Comparison of ENCODE assay signal across 23 cellular contexts in the genomic region with DNA sequence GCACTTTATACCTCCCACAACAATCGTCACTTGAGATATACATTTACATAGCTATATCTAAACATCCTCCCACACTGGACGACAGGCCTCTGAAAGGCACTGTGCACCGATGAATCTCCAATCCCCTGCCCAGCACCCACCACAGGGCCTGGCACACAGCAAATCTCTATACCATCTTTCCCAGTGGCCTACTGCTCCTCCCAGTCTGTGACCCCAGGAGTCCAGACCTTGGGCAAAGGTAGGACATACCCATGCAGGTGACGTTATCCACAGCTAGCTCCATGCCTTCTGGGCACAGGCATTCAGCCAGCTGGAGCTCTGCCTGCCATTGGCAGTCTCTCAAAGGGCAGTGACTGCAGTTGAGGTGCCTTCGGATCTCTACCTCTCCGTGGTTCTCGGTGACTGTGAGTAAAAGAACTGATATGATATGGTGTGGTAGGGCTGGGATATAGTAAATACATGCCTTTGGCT. TPM values are rescaled to one million over a fixed set of nuclear protein-coding genes. Genes with fewer than 3 reads are reported as not detected.
DNase-seq lines count a peak whose midpoint lies in the region; ATAC-seq and TF ChIP-seq lines count a peak whose summit lies in the region.
"Had no signal": no experiment of that assay in that cellular context is flagged by ENCODE, and none has a peak within 500 bp of the region (broad histone marks: within the 10 kb centered on the region; RNA-seq: fewer than 3 reads in every experiment).

No MANE protein-coding gene starts in this region.

- ATAC-seq in HG03095 (IDR thresholded peaks at IDR 0.05; ENCODE audit: unreplicated experiment), result no peak
- ATAC-seq in naive thymus-derived CD8-positive, alpha-beta T cell, result no peak
- ATAC-seq: gastrocnemius medialis; GM23338; stimulated activated memory B cell treated with anti-CD40 and anti-IgM and Interleukin-4, amounts not matched to agents 10 μg/mL and 1 μg/mL and 100 μg/mL, for 72 hours had no signal

- peaks cover 7 to 29% (median 15%) of the 10 kb centered on the region in 5 donors for H3K27me3 Mint-ChIP-seq in naive thymus-derived CD8-positive, alpha-beta T cell

- H3K36me3 Mint-ChIP-seq in naive thymus-derived CD8-positive, alpha-beta T cell, result no peaks in the 10 kb centered on the region
- H3K36me3 Mint-ChIP-seq: activated naive CD8-positive, alpha-beta T cell treated with anti-CD3 and anti-CD28 coated beads for 36 hours; brain; CD8-positive, alpha-beta memory T cell; stimulated activated memory B cell treated with anti-CD40 and anti-IgM and Interleukin-4, amounts not matched to agents 10 μg/mL and 1 μg/mL and 100 μg/mL, for 72 hours had no signal

- CTCF ChIA-PET in PC-9 (lab: Charles Lee), result interaction anchor here (0.6 kb wide), 1 partner anchor 322 kb away, joined by 6 read pairs; no protein-coding TSS in a partner anchor

- no peak overlapping the region for H3K4me2 ChIP-seq in PC-9
- H3K4me2 ChIP-seq: GM23338 had no signal

- H3K79me2 ChIP-seq in PC-9 (ENCODE audit: low read depth), result no peaks in the 10 kb centered on the region

- peak; percentile 38 for DNase-seq in HT-29 (ENCODE audit: low spot score)
- DNase-seq in PC-9, result peak; percentile 72 to 92
- DNase-seq in epithelial cell of esophagus (ENCODE audit: low read depth), result peak; percentile 73
- peak; percentile 90 for DNase-seq in mucosa of gallbladder (ENCODE audit: low spot score)
- no peak for DNase-seq in NCI-H1092 (lab: John Stamatoyannopoulos, UW)
- no peak for DNase-seq in activated CD8-positive, alpha-beta memory T cell treated with anti-CD3 and anti-CD28 coated beads, Interleukin-2, amount 50 U/mL, for 48 hours
- DNase-seq in naive thymus-derived CD8-positive, alpha-beta T cell, result no peak
- DNase-seq: activated CD4-positive, CD25-positive, alpha-beta regulatory T cell treated with anti-CD3 and anti-CD28 coated beads, Interleukin-2, amount 50 U/mL, for 72 hours; activated naive CD8-positive, alpha-beta T cell treated with anti-CD3 and anti-CD28 coated beads for 36 hours; CD8-positive, alpha-beta memory T cell; dermis blood vessel endothelial cell; erythroblast; gastrocnemius medialis; left cardiac atrium; NCI-H1436 treated with DMSO at 0.1 percent for 48 hours; NCI-H2171 treated with DMSO at 0.1 percent for 48 hours; sigmoid colon had no signal

- intact Hi-C loops in PC-9 (cut with micrococcal nuclease; ENCODE audit: unreplicated experiment), result loop anchor here (1.0 kb wide), 1 partner anchor 15 kb away; a partner anchor contains a TSS

- BruUV-seq in PC-9 (replicated peaks; lab: Mats Ljungman, UMichigan), result no TSS peak

- TF ChIP-seq CTCF in PC-9 (conservative IDR thresholded peaks at IDR 0.05), result no peak
- TF ChIP-seq CTCF in epithelial cell of esophagus (IDR thresholded peaks at IDR 0.05; ENCODE audit: insufficient read depth, low read depth, low read length, missing control alignments), result no peak

- no peak overlapping the region for H3K4me3 ChIP-seq in PC-9
- H3K4me3 ChIP-seq in epithelial cell of esophagus (ENCODE audit: low read length), result no peak overlapping the region
- H3K4me3 ChIP-seq: gastrocnemius medialis, GM23338, sigmoid colon, tibial nerve had no signal

- H3K9me3 Mint-ChIP-seq in naive thymus-derived CD8-positive, alpha-beta T cell, result no peaks in the 10 kb centered on the region
- H3K9me3 Mint-ChIP-seq: activated naive CD8-positive, alpha-beta T cell treated with anti-CD3 and anti-CD28 coated beads for 36 hours; activated T-helper 1 cell treated with anti-CD3 and anti-CD28 coated beads, Interleukin-12 subunit alpha, Interleukin-12 subunit beta, Interleukin-2, Interleukin-4 antibody, amounts not matched to agents 30 ng/mL and 10 ng/mL and 1 ng/mL, durations not matched to agents 14 hours and 24 hours and 36 hours; CD8-positive, alpha-beta memory T cell; GM23338; stimulated activated memory B cell treated with anti-CD40 and anti-IgM and Interleukin-4, amounts not matched to agents 10 μg/mL and 1 μg/mL and 100 μg/mL, for 72 hours had no signal

- H3F3A ChIP-seq in PC-9 (ENCODE audit: insufficient read depth, low read depth), result no peaks in the 10 kb centered on the region

- POLR2A ChIA-PET in PC-9 (lab: Charles Lee; ENCODE audit: unreplicated experiment), result interaction anchor here (0.5 to 0.7 kb wide), 3 partner anchors 15 to 77 kb away, joined by 3 to 9 read pairs (median 4); no protein-coding TSS in a partner anchor
- POLR2A ChIA-PET in naive thymus-derived CD8-positive, alpha-beta T cell (lab: Charles Lee), result no interaction called here

- no peaks in the 10 kb centered on the region for H3K4me1 ChIP-seq in PC-9 (replicated peaks; ENCODE audit: insufficient read depth)

- no peaks in the 10 kb centered on the region for H3K9me3 ChIP-seq in PC-9 (ENCODE audit: insufficient read depth, low read depth)
- H3K9me3 ChIP-seq: gastrocnemius medialis, sigmoid colon, tibial nerve had no signal

- no peaks in the 10 kb centered on the region for H3K27me3 ChIP-seq in PC-9 (ENCODE audit: insufficient read depth, low read depth)

- H2AFZ ChIP-seq in PC-9, result no peak overlapping the region
- H2AFZ ChIP-seq: GM23338 had no signal

- no peak overlapping the region for H3K27ac Mint-ChIP-seq in naive thymus-derived CD8-positive, alpha-beta T cell
- H3K27ac Mint-ChIP-seq: activated naive CD8-positive, alpha-beta T cell treated with anti-CD3 and anti-CD28 coated beads for 36 hours; activated T-helper 1 cell treated with anti-CD3 and anti-CD28 coated beads, Interleukin-12 subunit alpha, Interleukin-12 subunit beta, Interleukin-2, Interleukin-4 antibody, amounts not matched to agents 30 ng/mL and 10 ng/mL and 1 ng/mL, durations not matched to agents 14 hours and 24 hours and 36 hours; CD8-positive, alpha-beta memory T cell; GM23338; stimulated activated memory B cell treated with anti-CD40 and anti-IgM and Interleukin-4, amounts not matched to agents 10 μg/mL and 1 μg/mL and 100 μg/mL, for 72 hours had no signal

- H3K9me2 ChIP-seq in PC-9 (ENCODE audit: insufficient read depth), result no peaks in the 10 kb centered on the region

- no peaks in the 10 kb centered on the region for H3K36me3 ChIP-seq in PC-9 (ENCODE audit: low read depth)
- H3K36me3 ChIP-seq: gastrocnemius medialis, sigmoid colon, tibial nerve had no signal

- H3K27ac ChIP-seq in PC-9, result no peak overlapping the region
- H3K27ac ChIP-seq: gastrocnemius medialis, sigmoid colon, tibial nerve had no signal

- H3K4me1 Mint-ChIP-seq in naive thymus-derived CD8-positive, alpha-beta T cell, result peaks cover 5 to 20% (median 13%) of the 10 kb centered on the region in 4 donors

- no peak overlapping the region for H3K4me3 Mint-ChIP-seq in naive thymus-derived CD8-positive, alpha-beta T cell
- H3K4me3 Mint-ChIP-seq: activated naive CD8-positive, alpha-beta T cell treated with anti-CD3 and anti-CD28 coated beads for 36 hours; activated T-helper 1 cell treated with anti-CD3 and anti-CD28 coated beads, Interleukin-12 subunit alpha, Interleukin-12 subunit beta, Interleukin-2, Interleukin-4 antibody, amounts not matched to agents 30 ng/mL and 10 ng/mL and 1 ng/mL, durations not matched to agents 14 hours and 24 hours and 36 hours; brain; GM23338; stimulated activated memory B cell treated with anti-CD40 and anti-IgM and Interleukin-4, amounts not matched to agents 10 μg/mL and 1 μg/mL and 100 μg/mL, for 72 hours had no signal

- H4K20me1 ChIP-seq in PC-9 (ENCODE audit: insufficient read depth), result no peaks in the 10 kb centered on the region

RNA-seq across cellular contexts. Expression of a gene that starts 5.8 kb away (rescaled TPM):
- total RNA-seq in HT-29 (2014; rRNA removed; shearing (Covaris generic)), result 0.05 TPM in 2 replicates
- total RNA-seq in PC-9 (2021), result 0.11 and 0.28 TPM in 2 replicates
- total RNA-seq in mucosa of gallbladder, result 2.5 TPM
- total RNA-seq in naive thymus-derived CD8-positive, alpha-beta T cell, result under 1 TPM; 0.18 to 0.22 TPM
- not detected for polyA plus RNA-seq in naive thymus-derived CD8-positive, alpha-beta T cell
- total RNA-seq: dermis blood vessel endothelial cell had no signal
- polyA plus RNA-seq: GM23338 had no signal

RNA-seq across cellular contexts. Expression of a gene that starts 14.2 kb away (rescaled TPM):
- 7.3 and 9.7 TPM in 2 replicates for total RNA-seq in HT-29 (2014; rRNA removed; shearing (Covaris generic))
- total RNA-seq in PC-9 (2021) (5.3 and 8.3 TPM in 2 replicates), mucosa of gallbladder (3.2 TPM)
- total RNA-seq in naive thymus-derived CD8-positive, alpha-beta T cell, result not detected
- not detected for polyA plus RNA-seq in naive thymus-derived CD8-positive, alpha-beta T cell
- total RNA-seq: tibial nerve had no signal
- polyA plus RNA-seq: CD8-positive, alpha-beta memory T cell had no signal

RNA-seq across cellular contexts. Expression of a gene that starts 36.2 kb away (rescaled TPM):
- total RNA-seq in HT-29 (2014; rRNA removed; shearing (Covaris generic)), result 37.5 and 43.7 TPM in 2 replicates
- total RNA-seq in PC-9 (2021) (47.7 and 51.4 TPM in 2 replicates), mucosa of gallbladder (38.7 TPM)
- 10 to 100 TPM; 59.1 to 60.0 TPM for total RNA-seq in naive thymus-derived CD8-positive, alpha-beta T cell
- polyA plus RNA-seq in naive thymus-derived CD8-positive, alpha-beta T cell, result 10 to 100 TPM in 2 of 3 donors, 1 to 10 TPM in 1; 8.0 to 19.8 (median 12.2) TPM

RNA-seq across cellular contexts. Expression of a gene that starts 51.2 kb away (rescaled TPM):
- 9.2 and 12.3 TPM in 2 replicates for total RNA-seq in HT-29 (2014; rRNA removed; shearing (Covaris generic))
- 30.3 and 30.8 TPM in 2 replicates for total RNA-seq in PC-9 (2021)
- total RNA-seq in mucosa of gallbladder, result 9.1 TPM
- total RNA-seq in naive thymus-derived CD8-positive, alpha-beta T cell, result under 1 TPM in 1 of 2 experiments, not detected in 1; 0.05 TPM
- not detected for polyA plus RNA-seq in naive thymus-derived CD8-positive, alpha-beta T cell

Comparison
In these comparisons a context has a peak if more than half of its experiments do, and no peak if none do; other contexts are left out.
1. DNase-seq: peak in HT-29 (single experiment), PC-9 (2 of 2), epithelial cell of esophagus (single experiment) and mucosa of gallbladder (single experiment); none in NCI-H1092 (single experiment), activated CD8-positive, alpha-beta memory T cell treated with anti-CD3 and anti-CD28 coated beads, Interleukin-2, amount 50 U/mL, for 48 hours (single experiment) and naive thymus-derived CD8-positive, alpha-beta T cell (0 of 10).